1 cellular context compared by ENCODE assay signal in the genomic region with DNA sequence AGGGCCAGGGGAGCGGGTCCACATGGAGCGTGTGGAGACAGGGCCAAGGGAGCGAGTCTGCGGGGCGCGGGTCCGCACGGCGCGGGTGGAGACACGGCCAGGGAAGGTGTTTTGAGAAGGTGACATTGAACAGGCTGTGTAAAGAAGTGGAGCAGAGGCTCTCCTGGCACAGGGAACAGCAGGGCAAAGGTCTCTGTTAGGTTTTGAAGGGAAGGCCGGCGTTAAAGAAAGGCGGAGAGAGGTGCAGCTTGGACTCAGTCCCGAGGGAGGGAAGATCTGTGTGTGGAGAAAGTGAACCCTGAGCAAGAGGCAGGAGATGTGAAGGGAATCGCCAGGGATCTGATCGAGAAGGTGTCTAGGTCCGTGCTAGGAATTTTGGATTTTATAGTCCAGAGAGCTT.
TF ChIP-seq lines count a peak whose summit lies in the region.

No MANE protein-coding gene starts in this region.

TF ChIP-seq in WTC11, 78 proteins besides CTCF, POLR2A, EP300 and RAD21 (continued from another document):
- TF ChIP-seq ERG (CRISPR knock-in tag; IDR thresholded peaks at IDR 0.05) (no peak), NFE2L1 (CRISPR knock-in tag; IDR thresholded peaks at IDR 0.05) (no peak), ZNF121 (CRISPR knock-in tag; IDR thresholded peaks at IDR 0.05) (no peak), ZNF416 (CRISPR knock-in tag; IDR thresholded peaks at IDR 0.05) (no peak), SOX15 (CRISPR knock-in tag; IDR thresholded peaks at IDR 0.05) (no peak), FOXK1 (CRISPR knock-in tag; IDR thresholded peaks at IDR 0.05) (no peak), MXD4 (CRISPR knock-in tag; IDR thresholded peaks at IDR 0.05; ENCODE audit: borderline replicate concordance) (no peak), ZNF263 (CRISPR knock-in tag; IDR thresholded peaks at IDR 0.05; ENCODE audit: low read depth) (no peak), NR3C1 (CRISPR knock-in tag; conservative IDR thresholded peaks at IDR 0.05; ENCODE audit: low read depth) (no peak), ZMAT4 (CRISPR knock-in tag; IDR thresholded peaks at IDR 0.05) (no peak), CREM (CRISPR knock-in tag; IDR thresholded peaks at IDR 0.05) (no peak), FOXP1 (CRISPR knock-in tag; IDR thresholded peaks at IDR 0.05; ENCODE audit: borderline replicate concordance) (no peak)
- TF ChIP-seq, protein P1, sequence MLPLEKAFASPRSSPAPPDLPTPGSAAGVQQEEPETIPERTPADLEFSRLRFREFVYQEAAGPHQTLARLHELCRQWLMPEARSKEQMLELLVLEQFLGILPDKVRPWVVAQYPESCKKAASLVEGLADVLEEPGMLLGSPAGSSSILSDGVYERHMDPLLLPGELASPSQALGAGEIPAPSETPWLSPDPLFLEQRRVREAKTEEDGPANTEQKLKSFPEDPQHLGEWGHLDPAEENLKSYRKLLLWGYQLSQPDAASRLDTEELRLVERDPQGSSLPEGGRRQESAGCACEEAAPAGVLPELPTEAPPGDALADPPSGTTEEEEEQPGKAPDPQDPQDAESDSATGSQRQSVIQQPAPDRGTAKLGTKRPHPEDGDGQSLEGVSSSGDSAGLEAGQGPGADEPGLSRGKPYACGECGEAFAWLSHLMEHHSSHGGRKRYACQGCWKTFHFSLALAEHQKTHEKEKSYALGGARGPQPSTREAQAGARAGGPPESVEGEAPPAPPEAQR (CRISPR knock-in tag; IDR thresholded peaks at IDR 0.05) = no peak
- TF ChIP-seq, protein P2, sequence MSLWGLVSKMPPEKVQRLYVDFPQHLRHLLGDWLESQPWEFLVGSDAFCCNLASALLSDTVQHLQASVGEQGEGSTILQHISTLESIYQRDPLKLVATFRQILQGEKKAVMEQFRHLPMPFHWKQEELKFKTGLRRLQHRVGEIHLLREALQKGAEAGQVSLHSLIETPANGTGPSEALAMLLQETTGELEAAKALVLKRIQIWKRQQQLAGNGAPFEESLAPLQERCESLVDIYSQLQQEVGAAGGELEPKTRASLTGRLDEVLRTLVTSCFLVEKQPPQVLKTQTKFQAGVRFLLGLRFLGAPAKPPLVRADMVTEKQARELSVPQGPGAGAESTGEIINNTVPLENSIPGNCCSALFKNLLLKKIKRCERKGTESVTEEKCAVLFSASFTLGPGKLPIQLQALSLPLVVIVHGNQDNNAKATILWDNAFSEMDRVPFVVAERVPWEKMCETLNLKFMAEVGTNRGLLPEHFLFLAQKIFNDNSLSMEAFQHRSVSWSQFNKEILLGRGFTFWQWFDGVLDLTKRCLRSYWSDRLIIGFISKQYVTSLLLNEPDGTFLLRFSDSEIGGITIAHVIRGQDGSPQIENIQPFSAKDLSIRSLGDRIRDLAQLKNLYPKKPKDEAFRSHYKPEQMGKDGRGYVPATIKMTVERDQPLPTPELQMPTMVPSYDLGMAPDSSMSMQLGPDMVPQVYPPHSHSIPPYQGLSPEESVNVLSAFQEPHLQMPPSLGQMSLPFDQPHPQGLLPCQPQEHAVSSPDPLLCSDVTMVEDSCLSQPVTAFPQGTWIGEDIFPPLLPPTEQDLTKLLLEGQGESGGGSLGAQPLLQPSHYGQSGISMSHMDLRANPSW (CRISPR knock-in tag; conservative IDR thresholded peaks at IDR 0.05; ENCODE audit: low read depth) = no peak
